Comparison of ENCODE assay signal across 8 cellular contexts in genomic region chr18:49487711-49488310, GRCh38. TPM values are rescaled to one million over a fixed set of nuclear protein-coding genes. Genes with fewer than 3 reads are reported as not detected.
DNase-seq lines count a peak whose midpoint lies in the region; ATAC-seq and TF ChIP-seq lines count a peak whose summit lies in the region.

No MANE protein-coding gene starts in this region.

- H3K36me3 Mint-ChIP-seq in mesothelial cell of epicardium, result peaks cover 28% of the 10 kb centered on the region

- H3K4me1 ChIP-seq in adrenal gland (replicated peaks in 1 of 2), result peaks cover 11 to 46% of the 10 kb centered on the region in 2 donors

- no peak for ATAC-seq in HG03432 (IDR thresholded peaks at IDR 0.05; ENCODE audit: unreplicated experiment)
- no peak for ATAC-seq in HG03196 (IDR thresholded peaks at IDR 0.05; ENCODE audit: unreplicated experiment)

- no peaks in the 10 kb centered on the region for H3K9me3 ChIP-seq in adrenal gland (replicated peaks in 1 of 3)

- TF ChIP-seq POLR2A in adrenal gland (IDR thresholded peaks at IDR 0.05), result no peak

- peak; percentile 6 for DNase-seq in ACHN
- DNase-seq in Jurkat, Clone E6-1 (ENCODE audit: low read depth, low spot score), result no peak
- no peak for DNase-seq in adrenal gland
- no peak for DNase-seq in mesothelial cell of epicardium (ENCODE audit: low spot score in 2 of 2, unreplicated experiment in 2 of 2)
- no peak for DNase-seq in NCI-H2196 treated with DMSO at 0.1 percent for 48 hours (lab: John Stamatoyannopoulos, UW; ENCODE audit: unreplicated experiment)
- no peak for DNase-seq in NCI-H2171 (lab: John Stamatoyannopoulos, UW)

- no peaks in the 10 kb centered on the region for H3K27me3 Mint-ChIP-seq in mesothelial cell of epicardium (ENCODE audit: low read depth)

- H3K4me3 Mint-ChIP-seq in mesothelial cell of epicardium, result peak overlapping the region; percentile 88

- H3K9me3 Mint-ChIP-seq in mesothelial cell of epicardium, result no peaks in the 10 kb centered on the region

- H3K36me3 ChIP-seq in adrenal gland (replicated peaks in 1 of 2), result peaks cover 0 to 42% of the 10 kb centered on the region in 2 donors

- H3K27me3 ChIP-seq in adrenal gland, result no peaks in the 10 kb centered on the region

- H3K27ac Mint-ChIP-seq in mesothelial cell of epicardium, result peak overlapping the region; percentile 94

- intact Hi-C loops in adrenal gland (cut with DNase I), result no loop called here

- peak overlapping the region; percentile 61 for H3K4me3 ChIP-seq in Jurkat, Clone E6-1 (ENCODE audit: low read length)
- H3K4me3 ChIP-seq in adrenal gland, result peak overlapping the region in 2 of 4 donors; percentile 74 to 87

- H3K4me1 Mint-ChIP-seq in mesothelial cell of epicardium, result peaks cover 53% of the 10 kb centered on the region

- 71 to 76% (median 75%) methylated on average over 8 of the region's 8 CpGs for WGBS in adrenal gland, 4 donors

- in situ Hi-C loops in ACHN (cut with HindIII; ENCODE audit: low pct_ligation_motif_present, low pct_unique_long_range_greater_than_20kb, low sequenced_read_pairs), result no loop called here

- TF ChIP-seq CTCF in adrenal gland (IDR thresholded peaks at IDR 0.05), result no peak
- TF ChIP-seq CTCF in mesothelial cell of epicardium (IDR thresholded peaks at IDR 0.05; ENCODE audit: unreplicated experiment), result no peak

- H3K27ac ChIP-seq in adrenal gland, result peak overlapping the region; percentile 69 to 99 (median 94)

RNA-seq across cellular contexts. Expression of gene C18orf32, which starts 0.8 kb away (rescaled TPM):
- polyA plus RNA-seq in Jurkat, Clone E6-1 (2012; ENCODE audit: insufficient read depth, insufficient read length), result 8.5 TPM
- total RNA-seq in adrenal gland (100 to 1,000 TPM in 1 of 8 donors, 10 to 100 TPM in 7; 33.1 to 117 (median 69.9) TPM), mesothelial cell of epicardium (31.6 to 40.8 TPM (median 35.3 TPM) in 3 replicates)
- 100 to 1,000 TPM in 1 of 3 donors, 10 to 100 TPM in 2; 61.4 to 176 (median 78.3) TPM for polyA plus RNA-seq in adrenal gland

RNA-seq across cellular contexts. Expression of gene RPL17, which starts 4.5 kb away (rescaled TPM):
- 3,690 TPM for polyA plus RNA-seq in Jurkat, Clone E6-1 (2012; ENCODE audit: insufficient read depth, insufficient read length)
- total RNA-seq in adrenal gland (1,000 to 10,000 TPM; 1,155 to 1,840 (median 1,506) TPM), mesothelial cell of epicardium (2,110 to 2,217 TPM (median 2,192 TPM) in 3 replicates)
- 1,000 to 10,000 TPM; 1,831 to 1,932 (median 1,889) TPM for polyA plus RNA-seq in adrenal gland

RNA-seq across cellular contexts. Expression of gene DYM, which starts 27.4 kb away (rescaled TPM):
- polyA plus RNA-seq in Jurkat, Clone E6-1 (2012; ENCODE audit: insufficient read depth, insufficient read length), result 49.0 TPM
- total RNA-seq in adrenal gland, result 100 to 1,000 TPM in 1 of 8 donors, 10 to 100 TPM in 7; 54.1 to 105 (median 81.0) TPM
- 10 to 100 TPM; 15.9 to 53.2 (median 19.0) TPM for polyA plus RNA-seq in adrenal gland
- 65.3 to 76.1 TPM (median 71.2 TPM) in 3 replicates for total RNA-seq in mesothelial cell of epicardium
